In genomic region chr14:24428628-24429394, GRCh38 we compare ENCODE assay signal across 8 cellular contexts. TPM values are rescaled to one million over a fixed set of nuclear protein-coding genes. Genes with fewer than 3 reads are reported as not detected.
DNase-seq lines count a peak whose midpoint lies in the region; ATAC-seq and TF ChIP-seq lines count a peak whose summit lies in the region.

No MANE protein-coding gene starts in this region.

- H3K4me3 ChIP-seq in BLaER1 (peak overlapping the region; percentile 87), Loucy (ENCODE audit: low read length, poor library complexity, severe bottlenecking) (peak overlapping the region; percentile 92), colonic mucosa (no peak overlapping the region)

- TF ChIP-seq CTCF in Loucy (conservative IDR thresholded peaks at IDR 0.05; ENCODE audit: low read length) (no peak), colonic mucosa (IDR thresholded peaks at IDR 0.05) (no peak), nephron (IDR thresholded peaks at IDR 0.05; ENCODE audit: unreplicated experiment in 3 of 3) (no peak)

- H3K9me2 ChIP-seq in Loucy (replicated peaks; ENCODE audit: low read depth, low read length), result no peaks in the 10 kb centered on the region

- H3K36me3 ChIP-seq in BLaER1 (peaks cover 18% of the 10 kb centered on the region), Loucy (ENCODE audit: insufficient read depth, low read length) (peaks cover 6% of the 10 kb centered on the region; the same call in 1 of the 2 replicates), colonic mucosa (peaks cover 11% of the 10 kb centered on the region)

- no peaks in the 10 kb centered on the region for H3K9me3 ChIP-seq in BLaER1
- H3K9me3 ChIP-seq in Loucy (ENCODE audit: insufficient read depth, low read depth, low read length), result no peaks in the 10 kb centered on the region
- H3K9me3 ChIP-seq in colonic mucosa, result no peaks in the 10 kb centered on the region

- peak overlapping the region; percentile 87 to 91 (median 90) for H3K4me3 Mint-ChIP-seq in nephron

- peaks cover 41% of the 10 kb centered on the region for H3K4me1 Mint-ChIP-seq in nephron

- H3K27ac Mint-ChIP-seq in nephron, result peak overlapping the region; percentile 98 to 99 (median 99)

- intact Hi-C loops in colonic mucosa (cut with DNase I), result no loop called here

- peak overlapping the region; percentile 98 for H3K27ac ChIP-seq in BLaER1
- H3K27ac ChIP-seq in colonic mucosa, result peak overlapping the region; percentile 92

- peak overlapping the region; percentile 99 for H3K4me2 ChIP-seq in BLaER1
- peak overlapping the region; percentile 87 for H3K4me2 ChIP-seq in Loucy (ENCODE audit: low read depth, low read length, poor library complexity, severe bottlenecking)

- peaks cover 16% of the 10 kb centered on the region for H3K36me3 Mint-ChIP-seq in nephron (ENCODE audit: low read depth)

- peaks cover 33% of the 10 kb centered on the region for H3K79me2 ChIP-seq in Loucy (ENCODE audit: insufficient read depth, low read length)

- peaks cover 21% of the 10 kb centered on the region for H4K20me1 ChIP-seq in BLaER1
- peaks cover 27% of the 10 kb centered on the region for H4K20me1 ChIP-seq in Loucy (ENCODE audit: insufficient read depth, low read length, poor library complexity, severe bottlenecking)

- no peaks in the 10 kb centered on the region for H3K9me3 Mint-ChIP-seq in nephron

- H3K4me1 ChIP-seq in BLaER1, result peaks cover 81% of the 10 kb centered on the region
- peaks cover 49% of the 10 kb centered on the region for H3K4me1 ChIP-seq in Loucy (ENCODE audit: insufficient read depth, low read length, poor library complexity, severe bottlenecking)
- peaks cover 25% of the 10 kb centered on the region for H3K4me1 ChIP-seq in colonic mucosa

- no peaks in the 10 kb centered on the region for H3F3A ChIP-seq in Loucy (ENCODE audit: low read depth)

- peaks cover 3% of the 10 kb centered on the region for H3K27me3 Mint-ChIP-seq in nephron (ENCODE audit: low read depth)

- no peak overlapping the region for H2AFZ ChIP-seq in Loucy (ENCODE audit: low read length)

- H3K27me3 ChIP-seq in BLaER1 (no peaks in the 10 kb centered on the region), Loucy (ENCODE audit: insufficient read depth, low read length, poor library complexity, severe bottlenecking) (no peaks in the 10 kb centered on the region), colonic mucosa (no peaks in the 10 kb centered on the region)

- H3K9ac ChIP-seq in BLaER1 (peak overlapping the region; percentile 97), Loucy (ENCODE audit: low read depth, low read length, poor library complexity, severe bottlenecking) (peak overlapping the region; percentile 92), colonic mucosa (ENCODE audit: low read depth in 2 of 2, low read length in 2 of 2) (peak overlapping the region; percentile 87 to 95)

- DNase-seq in colonic mucosa, result no peak
- no peak for DNase-seq in kidney tubule cell (ENCODE audit: low spot score)
- no peak for DNase-seq in 8988T
- no peak for DNase-seq in NCI-H2171 treated with DMSO at 0.1 percent for 48 hours (lab: John Stamatoyannopoulos, UW)

- no peak for ATAC-seq in HG03039 (IDR thresholded peaks at IDR 0.05; ENCODE audit: unreplicated experiment)

RNA-seq across cellular contexts. Expression of gene CBLN3, which starts 0.7 kb away (rescaled TPM):
- 1 to 10 TPM; 1.8 to 2.0 TPM for total RNA-seq in colonic mucosa

RNA-seq across cellular contexts. Expression of gene KHNYN, which starts 0.9 kb away (rescaled TPM):
- total RNA-seq in colonic mucosa, result 10 to 100 TPM; 82.6 to 90.4 TPM

RNA-seq across cellular contexts. Expression of gene SDR39U1, which starts 13.8 kb away (rescaled TPM):
- 10 to 100 TPM; 32.5 to 40.9 TPM for total RNA-seq in colonic mucosa

RNA-seq across cellular contexts. Expression of gene NYNRIN, which starts 30.0 kb away (rescaled TPM):
- 10 to 100 TPM; 13.0 to 26.7 TPM for total RNA-seq in colonic mucosa
